ENCODE assay signal across 1 cellular context in genomic region chr1:157580828-157581210, GRCh38.
TF ChIP-seq lines count a peak whose summit lies in the region.

No MANE protein-coding gene starts in this region.

TF ChIP-seq in H1, 55 proteins besides CTCF, POLR2A, EP300 and RAD21:
- TF ChIP-seq, protein P1, sequence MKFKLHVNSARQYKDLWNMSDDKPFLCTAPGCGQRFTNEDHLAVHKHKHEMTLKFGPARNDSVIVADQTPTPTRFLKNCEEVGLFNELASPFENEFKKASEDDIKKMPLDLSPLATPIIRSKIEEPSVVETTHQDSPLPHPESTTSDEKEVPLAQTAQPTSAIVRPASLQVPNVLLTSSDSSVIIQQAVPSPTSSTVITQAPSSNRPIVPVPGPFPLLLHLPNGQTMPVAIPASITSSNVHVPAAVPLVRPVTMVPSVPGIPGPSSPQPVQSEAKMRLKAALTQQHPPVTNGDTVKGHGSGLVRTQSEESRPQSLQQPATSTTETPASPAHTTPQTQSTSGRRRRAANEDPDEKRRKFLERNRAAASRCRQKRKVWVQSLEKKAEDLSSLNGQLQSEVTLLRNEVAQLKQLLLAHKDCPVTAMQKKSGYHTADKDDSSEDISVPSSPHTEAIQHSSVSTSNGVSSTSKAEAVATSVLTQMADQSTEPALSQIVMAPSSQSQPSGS (IDR thresholded peaks at IDR 0.05; ENCODE audit: low read length): no peak
- TF ChIP-seq RNF2 (IDR thresholded peaks at IDR 0.05; ENCODE audit: borderline replicate concordance, low read depth, low read length, missing control alignments, poor library complexity, severe bottlenecking) (no peak), E2F6 (IDR thresholded peaks at IDR 0.05) (no peak), POU5F1 (IDR thresholded peaks at IDR 0.05; ENCODE audit: low read depth, low read length) (no peak), NRF1 (IDR thresholded peaks at IDR 0.05; ENCODE audit: low read depth, low read length) (no peak), GABPA (IDR thresholded peaks at IDR 0.05; ENCODE audit: borderline replicate concordance, insufficient read depth, low read length) (no peak), TAF7 (optimal IDR thresholded peaks at IDR 0.05; ENCODE audit: borderline replicate concordance, low read depth, low read length) (no peak), CHD2 (IDR thresholded peaks at IDR 0.05; ENCODE audit: low read length) (no peak), SUZ12 (IDR thresholded peaks at IDR 0.05; ENCODE audit: low read length) (no peak), SIN3A (conservative IDR thresholded peaks at IDR 0.05 in 1 of 2, IDR thresholded peaks at IDR 0.05 in 1 of 2; ENCODE audit: low read depth in 1 of 2, low read length in 2 of 2) (no peak), CHD7 (IDR thresholded peaks at IDR 0.05; ENCODE audit: insufficient replicate concordance, low read length) (no peak), HDAC6 (IDR thresholded peaks at IDR 0.05; ENCODE audit: low read depth, low read length) (no peak), ATF3 (IDR thresholded peaks at IDR 0.05; ENCODE audit: insufficient read depth, low read depth, low read length) (no peak), POLR2AphosphoS5 (IDR thresholded peaks at IDR 0.05; ENCODE audit: low read depth, low read length) (no peak), BRCA1 (IDR thresholded peaks at IDR 0.05; ENCODE audit: low read depth, low read length) (no peak)
